In genomic region chr14:75452324-75452723, GRCh38 we compare ENCODE assay signal across 12 cellular contexts. TPM values are rescaled to one million over a fixed set of nuclear protein-coding genes. Genes with fewer than 3 reads are reported as not detected.
DNase-seq lines count a peak whose midpoint lies in the region; ATAC-seq, FAIRE-seq and TF ChIP-seq lines count a peak whose summit lies in the region.
"Had no signal": no experiment of that assay in that cellular context is flagged by ENCODE, and none has a peak within 500 bp of the region (broad histone marks: within the 10 kb centered on the region; RNA-seq: fewer than 3 reads in every experiment).

No MANE protein-coding gene starts in this region.

- CTCF ChIA-PET in A549 (lab: Yijun Ruan, JAX): interaction anchor here (1.8 to 2.9 kb wide), 2 partner anchors 36 to 144 kb away, joined by 9 to 12 read pairs; no protein-coding TSS in a partner anchor

- H3K27me3 ChIP-seq in RWPE2 (ENCODE audit: insufficient read depth, poor library complexity, severe bottlenecking): no peaks in the 10 kb centered on the region
- no peaks in the 10 kb centered on the region for H3K27me3 ChIP-seq in neuron (ENCODE audit: insufficient read depth, low read length)

- TF ChIP-seq RAD21 in A549 (conservative IDR thresholded peaks at IDR 0.05 in 1 of 2, IDR thresholded peaks at IDR 0.05 in 1 of 2): no peak

- peak overlapping the region; percentile 19 for H2AFZ ChIP-seq in neuron (ENCODE audit: low read depth, low read length)

- intact Hi-C loops in Right ventricle myocardium superior (cut with DNase I): no loop called here

- H3K9me3 ChIP-seq in A549 (no peaks in the 10 kb centered on the region), RWPE2 (ENCODE audit: severe bottlenecking) (no peaks in the 10 kb centered on the region), neuron (ENCODE audit: low read length) (no peaks in the 10 kb centered on the region)

- H3K36me3 ChIP-seq in RWPE2 (ENCODE audit: low read depth): peaks cover 35% of the 10 kb centered on the region
- no peaks in the 10 kb centered on the region for H3K36me3 ChIP-seq in neuron (ENCODE audit: insufficient read depth, low read length)

- peaks cover 90% of the 10 kb centered on the region for H3K4me1 ChIP-seq in A549
- peaks cover 37% of the 10 kb centered on the region for H3K4me1 ChIP-seq in RWPE2 (ENCODE audit: insufficient read depth, poor library complexity, severe bottlenecking)
- peaks cover 35% of the 10 kb centered on the region for H3K4me1 ChIP-seq in neuron (ENCODE audit: insufficient read depth, low read length)

- POLR2A ChIA-PET in A549 (lab: Yijun Ruan, JAX): no interaction called here

- no peak for TF ChIP-seq CTCF in A549 (IDR thresholded peaks at IDR 0.05)
- TF ChIP-seq CTCF in RWPE2 (IDR thresholded peaks at IDR 0.05; ENCODE audit: poor library complexity, severe bottlenecking): no peak
- no peak for TF ChIP-seq CTCF in D721Med (IDR thresholded peaks at IDR 0.05; ENCODE audit: insufficient read depth, missing control alignments)

- H3K4me2 ChIP-seq in A549: peak overlapping the region; percentile 72

- WGBS in A549 (ENCODE audit: missing lambda C conversion rate): 61% methylated on average over 4 of the region's 4 CpGs

- no peak for DNase-seq in A549 (ENCODE audit: low read depth in 1 of 2, low spot score in 1 of 2)
- no peak for DNase-seq in RWPE2 (ENCODE audit: low spot score)
- no peak for DNase-seq in Right ventricle myocardium superior
- no peak for DNase-seq in pons (ENCODE audit: low spot score)
- no peak for DNase-seq in AG08396 (ENCODE audit: low spot score)
- no peak for DNase-seq in D721Med (ENCODE audit: insufficient read length, low spot score)
- DNase-seq: activated CD8-positive, alpha-beta memory T cell treated with anti-CD3 and anti-CD28 coated beads, Interleukin-2, amount 10 ng/mL, durations not matched to agents 7 days and 5 days; NCI-H446 treated with DMSO at 0.1 percent for 48 hours; occipital lobe had no signal

- no peak for TF ChIP-seq EP300 in A549 (IDR thresholded peaks at IDR 0.05)

- TF ChIP-seq POLR2A in A549 (IDR thresholded peaks at IDR 0.05; ENCODE audit: low read length): no peak

- H3K27ac ChIP-seq in A549 (peak overlapping the region; percentile 73 to 87), RWPE2 (ENCODE audit: poor library complexity, severe bottlenecking) (peak overlapping the region; percentile 86)

- FAIRE-seq in A549 (lab: Jason Lieb, UNC) (no peak), D721Med (lab: Jason Lieb, UNC) (no peak)
- FAIRE-seq: A204.1 had no signal

- ATAC-seq in A549 (no peak), RWPE2 (ENCODE audit: low read depth) (no peak), Right ventricle myocardium superior (ENCODE audit: poor library complexity) (peak; percentile 19), HG03469 (IDR thresholded peaks at IDR 0.05; ENCODE audit: unreplicated experiment) (no peak)
- ATAC-seq: activated CD8-positive, alpha-beta memory T cell treated with anti-CD3 and anti-CD28 coated beads, Interleukin-2, amount 10 ng/mL, durations not matched to agents 7 days and 5 days had no signal

- H3K4me3 ChIP-seq in A549: no peak overlapping the region
- no peak overlapping the region for H3K4me3 ChIP-seq in RWPE2 (ENCODE audit: severe bottlenecking)
- H3K4me3 ChIP-seq in neuron (ENCODE audit: low read length): no peak overlapping the region

TF ChIP-seq in A549, 52 proteins besides CTCF, POLR2A, EP300 and RAD21:
- no peak for TF ChIP-seq HEYL (CRISPR knock-in tag; IDR thresholded peaks at IDR 0.05)
- TF ChIP-seq ZC3H11A (IDR thresholded peaks at IDR 0.05): no peak
- no peak for TF ChIP-seq ZSCAN20 (CRISPR knock-in tag; IDR thresholded peaks at IDR 0.05)
- TF ChIP-seq FOSB (CRISPR knock-in tag; IDR thresholded peaks at IDR 0.05): no peak
- no peak for TF ChIP-seq MYC (IDR thresholded peaks at IDR 0.05; ENCODE audit: borderline replicate concordance, low read length)
- TF ChIP-seq MAZ (IDR thresholded peaks at IDR 0.05; ENCODE audit: borderline replicate concordance, low read depth, low read length): no peak
- TF ChIP-seq CEBPB (IDR thresholded peaks at IDR 0.05): no peak
- TF ChIP-seq TFCP2L1 (CRISPR knock-in tag; IDR thresholded peaks at IDR 0.05): no peak
- no peak for TF ChIP-seq EHF (CRISPR knock-in tag; IDR thresholded peaks at IDR 0.05)
- TF ChIP-seq KDM5A (IDR thresholded peaks at IDR 0.05): no peak
- TF ChIP-seq SMC3 (IDR thresholded peaks at IDR 0.05): no peak
- no peak for TF ChIP-seq NFE2L2 (conservative IDR thresholded peaks at IDR 0.05; ENCODE audit: low read length)
- TF ChIP-seq HOXB13 (CRISPR knock-in tag; IDR thresholded peaks at IDR 0.05; ENCODE audit: low read depth): no peak
- no peak for TF ChIP-seq MAX (IDR thresholded peaks at IDR 0.05)
- TF ChIP-seq HMGXB4 (CRISPR knock-in tag; IDR thresholded peaks at IDR 0.05; ENCODE audit: borderline replicate concordance): no peak
- TF ChIP-seq CHD2 (IDR thresholded peaks at IDR 0.05; ENCODE audit: low read length, partially characterized antibody): no peak
- no peak for TF ChIP-seq FOSL2 (IDR thresholded peaks at IDR 0.05)
- no peak for TF ChIP-seq FOSL2 (CRISPR knock-in tag; IDR thresholded peaks at IDR 0.05)
- no peak for TF ChIP-seq JUNB (IDR thresholded peaks at IDR 0.05)

RNA-seq across cellular contexts. Expression of gene JDP2, which starts 24.5 kb away (rescaled TPM):
- 17.2 and 31.2 TPM in 2 replicates for polyA plus RNA-seq in A549 (2011; rRNA removed)
- 36.1 and 38.3 TPM in 2 replicates for polyA plus RNA-seq in A549 (2012; cell fraction: cytosol; rRNA removed)
- polyA plus RNA-seq in A549 (2012; cell fraction: nucleus; rRNA removed): 25.5 and 27.7 TPM in 2 replicates
- polyA plus RNA-seq in A549 (2017; fragmentation: RNase III; extraction: RNeasy Plus Mini Kit Qiagen cat#74134 plus additional on column Dnase treatment): 22.4 to 25.4 TPM (median 23.2 TPM) in 3 replicates
- 15.0 and 24.1 TPM in 2 replicates for polyA minus RNA-seq in A549 (2011; rRNA and poly(A)+ RNA removed)
- 22.1 TPM for total RNA-seq in Right ventricle myocardium superior
